ENCODE assay signal across 9 cellular contexts in the genomic region with DNA sequence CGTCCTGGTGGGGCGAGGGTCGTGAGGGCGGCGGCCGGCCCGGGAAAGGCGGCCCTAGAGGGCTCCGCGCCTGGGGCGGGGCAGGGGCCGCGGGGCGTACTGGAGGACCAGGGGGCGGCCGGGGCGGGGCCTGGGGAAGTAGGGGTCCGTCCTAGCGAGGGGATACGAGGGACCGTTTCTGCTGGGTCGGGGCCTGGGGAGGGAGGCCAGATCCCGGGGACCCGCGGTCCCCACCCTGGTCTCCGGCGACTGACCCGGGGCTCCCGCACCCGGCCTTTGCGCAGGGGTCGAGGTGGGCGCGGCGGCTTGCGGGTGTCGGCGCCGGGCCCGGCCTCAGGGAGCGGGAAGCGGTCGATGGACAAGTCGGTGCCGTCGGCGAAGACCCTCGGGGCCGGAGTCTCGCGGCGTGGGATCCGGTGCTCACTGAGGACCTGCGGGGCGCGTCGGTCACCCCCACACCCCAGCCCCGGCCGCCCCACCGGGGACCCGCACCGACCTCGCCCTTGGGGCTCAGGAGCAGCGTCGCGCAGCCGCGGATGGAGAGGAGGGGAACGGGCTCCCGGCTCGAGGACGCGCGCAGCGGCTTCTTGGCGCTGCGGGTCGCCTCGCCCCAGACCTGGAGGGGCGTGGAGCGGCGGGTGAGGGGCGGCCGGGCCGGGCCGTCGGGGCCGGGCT. TPM values are rescaled to one million over a fixed set of nuclear protein-coding genes. Genes with fewer than 3 reads are reported as not detected.
DNase-seq lines count a peak whose midpoint lies in the region; ATAC-seq, FAIRE-seq and TF ChIP-seq lines count a peak whose summit lies in the region.
"Had no signal": no experiment of that assay in that cellular context is flagged by ENCODE, and none has a peak within 500 bp of the region (broad histone marks: within the 10 kb centered on the region; RNA-seq: fewer than 3 reads in every experiment).

No MANE protein-coding gene starts in this region.

- DNase-seq in left ventricle myocardium inferior, result no peak
- no peak for DNase-seq in Right ventricle myocardium inferior (ENCODE audit: missing footprints)
- DNase-seq in activated CD8-positive, alpha-beta T cell treated with anti-CD3 and anti-CD28 coated beads for 36 hours, result no peak
- DNase-seq in kidney, result peak; percentile 85
- DNase-seq in upper lobe of left lung, result peak in 1 of 2 donors; percentile 88
- DNase-seq in sigmoid colon, result no peak
- no peak for DNase-seq in activated CD4-positive, alpha-beta T cell treated with anti-CD3 and anti-CD28 coated beads, Interleukin-2, amount 50 U/mL, for 4 hours

- TF ChIP-seq EP300 in upper lobe of left lung (IDR thresholded peaks at IDR 0.05), result no peak
- no peak for TF ChIP-seq EP300 in sigmoid colon (IDR thresholded peaks at IDR 0.05)

- no peak for TF ChIP-seq CTCF in left ventricle myocardium inferior (IDR thresholded peaks at IDR 0.05; ENCODE audit: borderline replicate concordance)
- TF ChIP-seq CTCF in activated CD8-positive, alpha-beta T cell treated with anti-CD3 and anti-CD28 coated beads for 36 hours (IDR thresholded peaks at IDR 0.05), result no peak
- no peak for TF ChIP-seq CTCF in kidney (IDR thresholded peaks at IDR 0.05; ENCODE audit: borderline replicate concordance, extremely low read depth, insufficient read depth)
- TF ChIP-seq CTCF in upper lobe of left lung (IDR thresholded peaks at IDR 0.05), result no peak
- TF ChIP-seq CTCF in sigmoid colon (IDR thresholded peaks at IDR 0.05), result no peak

- ATAC-seq in Right ventricle myocardium inferior (no peak), upper lobe of left lung (ENCODE audit: low FRiP score in 2 of 2) (no peak), HG03280 (IDR thresholded peaks at IDR 0.05; ENCODE audit: unreplicated experiment) (no peak)
- ATAC-seq in activated CD8-positive, alpha-beta T cell treated with anti-CD3 and anti-CD28 coated beads for 36 hours, result peak; percentile 10

- H3K4me1 ChIP-seq in left ventricle myocardium inferior (peaks cover 27% of the 10 kb centered on the region), kidney (ENCODE audit: control insufficient read depth in 1 of 2, insufficient read depth in 1 of 2, low read depth in 1 of 2, low read length in 2 of 2) (peaks cover 8 to 18% of the 10 kb centered on the region in 2 donors), upper lobe of left lung (peaks cover 26 to 39% (median 32%) of the 10 kb centered on the region in 4 donors), sigmoid colon (peaks cover 0 to 28% (median 25%) of the 10 kb centered on the region in 4 donors)

- H3K36me3 ChIP-seq in left ventricle myocardium inferior, result no peaks in the 10 kb centered on the region
- H3K36me3 ChIP-seq in kidney (ENCODE audit: control insufficient read depth in 1 of 2, insufficient read depth in 2 of 2, low read length in 2 of 2), result no peaks in the 10 kb centered on the region
- no peaks in the 10 kb centered on the region for H3K36me3 ChIP-seq in upper lobe of left lung
- no peaks in the 10 kb centered on the region for H3K36me3 ChIP-seq in sigmoid colon

- TF ChIP-seq POLR2A in upper lobe of left lung (IDR thresholded peaks at IDR 0.05), result no peak
- no peak for TF ChIP-seq POLR2A in sigmoid colon (IDR thresholded peaks at IDR 0.05)

- H3K4me3 Mint-ChIP-seq in activated CD8-positive, alpha-beta T cell treated with anti-CD3 and anti-CD28 coated beads for 36 hours, result no peak overlapping the region

- no peak overlapping the region for H3K27ac Mint-ChIP-seq in activated CD8-positive, alpha-beta T cell treated with anti-CD3 and anti-CD28 coated beads for 36 hours
- H3K27ac Mint-ChIP-seq: activated CD4-positive, alpha-beta T cell treated with anti-CD3 and anti-CD28 coated beads, Interleukin-2, amount 10 ng/mL, durations not matched to agents 24 days and 14 days had no signal

- no peaks in the 10 kb centered on the region for H3K9me3 Mint-ChIP-seq in activated CD8-positive, alpha-beta T cell treated with anti-CD3 and anti-CD28 coated beads for 36 hours
- H3K9me3 Mint-ChIP-seq: activated CD4-positive, alpha-beta T cell treated with anti-CD3 and anti-CD28 coated beads, Interleukin-2, amount 10 ng/mL, durations not matched to agents 24 days and 14 days had no signal

- CTCF ChIA-PET in activated CD8-positive, alpha-beta T cell treated with anti-CD3 and anti-CD28 coated beads for 36 hours (lab: Charles Lee), result interaction anchor here (1.0 to 4.2 kb wide), 16 partner anchors 9 to 211 kb away, joined by 3 to 73 read pairs (median 4); a partner anchor contains a TSS

- intact Hi-C loops in left ventricle myocardium inferior (cut with micrococcal nuclease) (no loop called here), Right ventricle myocardium inferior (cut with DNase I) (loop anchor here (1.0 to 5.0 kb wide), 2 partner anchors 72 to 168 kb away; a partner anchor contains a TSS), kidney (cut with DNase I) (loop anchor here (10.0 kb wide), 1 partner anchor 169 kb away; no protein-coding TSS in a partner anchor), sigmoid colon (cut with DNase I) (loop anchor here (2.0 kb wide), 1 partner anchor 167 kb away; no protein-coding TSS in a partner anchor)
- intact Hi-C loops in activated CD8-positive, alpha-beta T cell treated with anti-CD3 and anti-CD28 coated beads for 36 hours (cut with micrococcal nuclease), result loop anchor here (5.0 kb wide), 1 partner anchor 172 kb away; no protein-coding TSS in a partner anchor

- H3K27me3 ChIP-seq in left ventricle myocardium inferior (ENCODE audit: low read depth), result peaks cover 97% of the 10 kb centered on the region
- peaks cover 1 to 22% (median 12%) of the 10 kb centered on the region in 4 donors for H3K27me3 ChIP-seq in upper lobe of left lung
- peaks cover 45 to 90% (median 85%) of the 10 kb centered on the region in 3 donors for H3K27me3 ChIP-seq in sigmoid colon

- peaks cover 7% of the 10 kb centered on the region for H3K4me1 Mint-ChIP-seq in activated CD8-positive, alpha-beta T cell treated with anti-CD3 and anti-CD28 coated beads for 36 hours (ENCODE audit: low read depth)

- H3K36me3 Mint-ChIP-seq in activated CD8-positive, alpha-beta T cell treated with anti-CD3 and anti-CD28 coated beads for 36 hours (ENCODE audit: low read depth), result no peaks in the 10 kb centered on the region

- H3K27me3 Mint-ChIP-seq in activated CD8-positive, alpha-beta T cell treated with anti-CD3 and anti-CD28 coated beads for 36 hours, result peaks cover 2% of the 10 kb centered on the region

- 7% methylated on average over 6 of the region's 88 CpGs; no CpG with 5 or more reads in 1 of the 2 donors for WGBS in upper lobe of left lung, 2 donors
- 2% methylated on average over 88 of the region's 88 CpGs for WGBS in sigmoid colon, 2 donors

- no peaks in the 10 kb centered on the region for H3K9me3 ChIP-seq in left ventricle myocardium inferior (replicated peaks)
- no peaks in the 10 kb centered on the region for H3K9me3 ChIP-seq in kidney (ENCODE audit: control insufficient read depth in 1 of 2, low read length in 2 of 2)
- H3K9me3 ChIP-seq in upper lobe of left lung, result no peaks in the 10 kb centered on the region
- H3K9me3 ChIP-seq in sigmoid colon, result no peaks in the 10 kb centered on the region

- H3K9ac ChIP-seq in kidney (ENCODE audit: low read length in 2 of 2), result no peak overlapping the region

- POLR2A ChIA-PET in activated CD8-positive, alpha-beta T cell treated with anti-CD3 and anti-CD28 coated beads for 36 hours (lab: Charles Lee), result interaction anchor here (0.6 to 1.8 kb wide), 5 partner anchors 21 to 173 kb away, joined by 4 to 6 read pairs (median 4); no protein-coding TSS in a partner anchor

- no peak overlapping the region for H3K27ac ChIP-seq in left ventricle myocardium inferior (replicated peaks)
- H3K27ac ChIP-seq in kidney (ENCODE audit: low read depth in 2 of 2, low read length in 2 of 2), result no peak overlapping the region
- peak overlapping the region in 2 of 4 donors; percentile 6 to 12 for H3K27ac ChIP-seq in upper lobe of left lung
- no peak overlapping the region for H3K27ac ChIP-seq in sigmoid colon

- FAIRE-seq in kidney (lab: Jason Lieb, UNC), result no peak

- H3K4me3 ChIP-seq in left ventricle myocardium inferior (peak overlapping the region; percentile 52), kidney (ENCODE audit: low read length in 2 of 2) (no peak overlapping the region), upper lobe of left lung (peak overlapping the region; percentile 22 to 56 (median 46)), sigmoid colon (peak overlapping the region in 2 of 4 donors; percentile 20 to 27)

RNA-seq across cellular contexts. Expression of a gene that starts 4.9 kb away (rescaled TPM):
- total RNA-seq in left ventricle myocardium inferior (0.52 TPM), Right ventricle myocardium inferior (0.14 TPM), kidney (8.0 TPM), upper lobe of left lung (10 to 100 TPM in 2 of 6 donors, 1 to 10 TPM in 4; 4.6 to 32.5 (median 6.7) TPM), sigmoid colon (1 to 10 TPM in 1 of 4 donors, under 1 TPM in 2, not detected in 1; 0.66 to 1.4 (median 0.68) TPM)
- 1 to 10 TPM in 1 of 2 experiments, under 1 TPM in 1; 0.88 to 1.3 TPM for total RNA-seq in activated CD8-positive, alpha-beta T cell treated with anti-CD3 and anti-CD28 coated beads for 36 hours
- polyA plus RNA-seq in kidney (ENCODE audit: insufficient read depth, low read depth, low replicate concordance) (6.2 TPM), sigmoid colon (1 to 10 TPM; 1.2 to 6.3 (median 3.5) TPM)

RNA-seq across cellular contexts. Expression of a gene that starts 5.1 kb away (rescaled TPM):
- total RNA-seq in left ventricle myocardium inferior (4.5 TPM), Right ventricle myocardium inferior (3.9 TPM), kidney (106 TPM), upper lobe of left lung (100 to 1,000 TPM in 5 of 6 donors, 10 to 100 TPM in 1; 80.2 to 222 (median 129) TPM), sigmoid colon (1 to 10 TPM; 3.0 to 5.4 (median 3.8) TPM)
- total RNA-seq in activated CD8-positive, alpha-beta T cell treated with anti-CD3 and anti-CD28 coated beads for 36 hours, result 10 to 100 TPM; 16.8 to 17.3 TPM
- polyA plus RNA-seq in kidney (ENCODE audit: insufficient read depth, low read depth, low replicate concordance) (108 TPM), sigmoid colon (100 to 1,000 TPM in 1 of 3 donors, 10 to 100 TPM in 2; 72.4 to 122 (median 94.9) TPM)

RNA-seq across cellular contexts. Expression of a gene that starts 18.3 kb away (rescaled TPM):
- total RNA-seq in left ventricle myocardium inferior (0.25 TPM), Right ventricle myocardium inferior (0.16 TPM), kidney (7.7 TPM), upper lobe of left lung (10 to 100 TPM in 1 of 6 donors, 1 to 10 TPM in 5; 3.5 to 11.5 (median 5.8) TPM), sigmoid colon (under 1 TPM in 1 of 4 donors, not detected in 3; 0.14 TPM)
- under 1 TPM; 0.67 to 0.99 TPM for total RNA-seq in activated CD8-positive, alpha-beta T cell treated with anti-CD3 and anti-CD28 coated beads for 36 hours
- polyA plus RNA-seq in kidney (ENCODE audit: insufficient read depth, low read depth, low replicate concordance) (1.2 TPM), sigmoid colon (1 to 10 TPM; 2.4 to 5.9 (median 5.8) TPM)

RNA-seq across cellular contexts. Expression of a gene that starts 20.3 kb away (rescaled TPM):
- total RNA-seq in left ventricle myocardium inferior, result 55.9 TPM
- 57.5 TPM for total RNA-seq in Right ventricle myocardium inferior
- total RNA-seq in activated CD8-positive, alpha-beta T cell treated with anti-CD3 and anti-CD28 coated beads for 36 hours, result 10 to 100 TPM; 30.4 to 34.6 TPM
- total RNA-seq in kidney, result 66.1 TPM
- 100 TPM for polyA plus RNA-seq in kidney (ENCODE audit: insufficient read depth, low read depth, low replicate concordance)
- 10 to 100 TPM; 45.5 to 85.0 (median 59.9) TPM for total RNA-seq in upper lobe of left lung
- total RNA-seq in sigmoid colon, result 10 to 100 TPM; 27.8 to 59.3 (median 32.8) TPM
- polyA plus RNA-seq in sigmoid colon, result 10 to 100 TPM; 44.6 to 76.1 (median 66.1) TPM

RNA-seq across cellular contexts. Expression of a gene that starts 20.6 kb away (rescaled TPM):
- total RNA-seq in left ventricle myocardium inferior (17.7 TPM), Right ventricle myocardium inferior (16.6 TPM), kidney (30.9 TPM), upper lobe of left lung (10 to 100 TPM; 25.7 to 93.2 (median 37.9) TPM), sigmoid colon (10 to 100 TPM; 11.8 to 21.2 (median 17.9) TPM)
- total RNA-seq in activated CD8-positive, alpha-beta T cell treated with anti-CD3 and anti-CD28 coated beads for 36 hours, result 10 to 100 TPM; 43.1 to 44.5 TPM
- polyA plus RNA-seq in kidney (ENCODE audit: insufficient read depth, low read depth, low replicate concordance) (7.5 TPM), sigmoid colon (10 to 100 TPM in 2 of 3 donors, 1 to 10 TPM in 1; 6.6 to 29.3 (median 11.3) TPM)

Comparison
In these comparisons a context has a peak if more than half of its experiments do, and no peak if none do; other contexts are left out.
1. H3K4me3 ChIP-seq: peak in left ventricle myocardium inferior (single experiment) and upper lobe of left lung (4 of 4); none in kidney (0 of 2).